25 cellular contexts compared by ENCODE assay signal in genomic region chr2:169461143-169461542, GRCh38. TPM values are rescaled to one million over a fixed set of nuclear protein-coding genes. Genes with fewer than 3 reads are reported as not detected.
"Had no signal": no experiment of that assay in that cellular context is flagged by ENCODE, and none has a peak within 500 bp of the region (broad histone marks: within the 10 kb centered on the region; RNA-seq: fewer than 3 reads in every experiment).

No MANE protein-coding gene starts in this region.

- FAIRE-seq: bronchial epithelial cell had no signal

- H3K27me3 Mint-ChIP-seq: activated B cell treated with CpG ODN at 0.5 μM for 24 hours had no signal

- H3K4me3 Mint-ChIP-seq: activated B cell treated with CpG ODN at 0.5 μM for 24 hours; activated CD4-positive, alpha-beta T cell treated with anti-CD3 and anti-CD28 coated beads, Interleukin-2, amount 10 ng/mL, durations not matched to agents 24 days and 14 days; activated naive CD8-positive, alpha-beta T cell treated with anti-CD3 and anti-CD28 coated beads, Interleukin-2, amount 50 U/mL, for 24 hours; activated T-cell treated with anti-CD3 and anti-CD28 coated beads, Interleukin-2, amount 50 U/mL, for 4 hours; T-helper 1 cell treated with Interleukin-12 subunit alpha and Interleukin-12 subunit beta and Interleukin-4 antibody, amounts not matched to agents 30 μg/mL and 1 μg/mL, for 36 hours had no signal

- H3K9me3 Mint-ChIP-seq: activated B cell treated with CpG ODN at 0.5 μM for 24 hours; activated CD4-positive, alpha-beta T cell treated with anti-CD3 and anti-CD28 coated beads, Interleukin-2, amount 10 ng/mL, durations not matched to agents 24 days and 14 days; activated naive CD4-positive, alpha-beta T cell treated with anti-CD3 and anti-CD28 coated beads, Interleukin-2, amount 50 U/mL, for 72 hours; activated naive CD8-positive, alpha-beta T cell treated with anti-CD3 and anti-CD28 coated beads, Interleukin-2, amount 50 U/mL, for 24 hours; activated T-cell treated with anti-CD3 and anti-CD28 coated beads, Interleukin-2, amount 50 U/mL, for 4 hours; T-helper 1 cell treated with Interleukin-12 subunit alpha and Interleukin-12 subunit beta and Interleukin-4 antibody, amounts not matched to agents 30 μg/mL and 1 μg/mL, for 36 hours had no signal

- H3K4me1 Mint-ChIP-seq: activated B cell treated with CpG ODN at 0.5 μM for 24 hours; activated CD4-positive, alpha-beta T cell treated with anti-CD3 and anti-CD28 coated beads, Interleukin-2, amount 10 ng/mL, durations not matched to agents 24 days and 14 days; activated naive CD8-positive, alpha-beta T cell treated with anti-CD3 and anti-CD28 coated beads, Interleukin-2, amount 50 U/mL, for 24 hours had no signal

- H3K27ac Mint-ChIP-seq: activated B cell treated with CpG ODN at 0.5 μM for 24 hours; activated CD4-positive, alpha-beta T cell treated with anti-CD3 and anti-CD28 coated beads, Interleukin-2, amount 10 ng/mL, durations not matched to agents 24 days and 14 days; activated naive CD4-positive, alpha-beta T cell treated with anti-CD3 and anti-CD28 coated beads, Interleukin-2, amount 50 U/mL, for 72 hours; activated naive CD8-positive, alpha-beta T cell treated with anti-CD3 and anti-CD28 coated beads, Interleukin-2, amount 50 U/mL, for 24 hours; T-helper 1 cell treated with Interleukin-12 subunit alpha and Interleukin-12 subunit beta and Interleukin-4 antibody, amounts not matched to agents 30 μg/mL and 1 μg/mL, for 36 hours had no signal

- H3K36me3 Mint-ChIP-seq: activated naive CD4-positive, alpha-beta T cell treated with anti-CD3 and anti-CD28 coated beads, Interleukin-2, amount 50 U/mL, for 72 hours had no signal

- H3K4me1 ChIP-seq: ascending aorta, body of pancreas had no signal

- DNase-seq: activated B cell treated with CpG ODN at 0.5 μM for 24 hours; activated CD4-positive, alpha-beta T cell treated with anti-CD3 and anti-CD28 coated beads for 1 hour; activated CD4-positive, alpha-beta T cell treated with anti-CD3 and anti-CD28 coated beads, Interleukin-2, amount 10 ng/mL, durations not matched to agents 24 days and 14 days; activated CD4-positive, alpha-beta T cell treated with anti-CD3 and anti-CD28 coated beads, Interleukin-2, amount 50 U/mL, for 48 hours; activated effector memory CD4-positive, alpha-beta T cell treated with anti-CD3 and anti-CD28 coated beads, Interleukin-2, amount 50 U/mL, for 16 hours; activated naive CD4-positive, alpha-beta T cell treated with Interleukin-2 at 50 U/mL for 16 hours; activated naive CD8-positive, alpha-beta T cell treated with anti-CD3 and anti-CD28 coated beads, Interleukin-2, amount 50 U/mL, for 24 hours; activated T-cell treated with anti-CD3 and anti-CD28 coated beads, Interleukin-2, amount 50 U/mL, for 4 hours; amniotic stem cell; body of pancreas; central memory CD4-positive, alpha-beta T cell; Kasumi-1; NCI-H1092; NCI-H1436; NCI-H1694 treated with DMSO at 0.1 percent for 48 hours; NCI-H2081; NCI-H446; NCI-H524; PC-9; SHP77 treated with DMSO at 0.1 percent for 48 hours had no signal

- ATAC-seq: activated naive CD4-positive, alpha-beta T cell treated with anti-CD3 and anti-CD28 coated beads, Interleukin-2, amount 50 U/mL, for 72 hours; activated naive CD8-positive, alpha-beta T cell treated with anti-CD3 and anti-CD28 coated beads, Interleukin-2, amount 50 U/mL, for 24 hours; activated T-cell treated with anti-CD3 and anti-CD28 coated beads, Interleukin-2, amount 50 U/mL, for 4 hours; body of pancreas had no signal

- H3K27me3 ChIP-seq: ascending aorta, body of pancreas had no signal

- H3K9me3 ChIP-seq: ascending aorta, body of pancreas had no signal

- H3K27ac ChIP-seq: ascending aorta, body of pancreas, PC-9 had no signal

- H3K4me3 ChIP-seq: ascending aorta, body of pancreas, PC-9 had no signal

- H3K4me2 ChIP-seq: PC-9 had no signal

- H2AFZ ChIP-seq: PC-9 had no signal

- H3K36me3 ChIP-seq: ascending aorta had no signal

RNA-seq across cellular contexts. Expression of gene KLHL41, which starts 48.4 kb away (rescaled TPM):
- total RNA-seq: activated naive CD4-positive, alpha-beta T cell treated with anti-CD3 and anti-CD28 coated beads, Interleukin-2, amount 50 U/mL, for 72 hours; activated T-cell treated with anti-CD3 and anti-CD28 coated beads, Interleukin-2, amount 50 U/mL, for 4 hours; bronchial epithelial cell; M059J; PC-9 had no signal
